ENCODE assay signal across 25 cellular contexts in the genomic region with DNA sequence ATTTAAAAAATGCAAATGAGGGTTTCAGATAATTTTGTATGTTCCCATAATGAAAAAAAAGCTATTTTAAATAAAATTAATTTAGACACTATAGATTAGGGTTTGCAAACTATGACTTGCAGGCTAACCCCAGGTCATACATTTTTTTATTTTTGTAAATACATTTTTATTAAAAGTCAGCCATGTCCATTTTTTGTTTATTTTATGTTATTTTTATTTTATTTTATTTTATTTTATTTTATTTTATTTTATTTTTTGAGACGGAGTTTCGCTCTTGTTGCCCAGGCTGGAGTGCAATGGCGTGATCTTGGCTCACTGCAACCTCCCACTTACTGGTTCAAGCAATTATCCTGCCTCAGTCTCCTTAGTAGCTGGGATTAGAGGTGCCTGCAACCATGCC.
"Had no signal": no experiment of that assay in that cellular context is flagged by ENCODE, and none has a peak within 500 bp of the region (broad histone marks: within the 10 kb centered on the region; RNA-seq: fewer than 3 reads in every experiment).

No MANE protein-coding gene starts in this region.

- H3K4me1 ChIP-seq: gastroesophageal sphincter, left lung, parathyroid adenoma, right lobe of liver, stomach, thyroid gland had no signal

- H3K4me3 ChIP-seq: esophagus muscularis mucosa, gastroesophageal sphincter, heart left ventricle, hepatocyte, left lung, mucosa of descending colon, right lobe of liver, stomach, thyroid gland, vagina had no signal

- H3K4me2 ChIP-seq: hepatocyte had no signal

- H2AFZ ChIP-seq: hepatocyte, parathyroid adenoma had no signal

- H3K79me2 ChIP-seq: hepatocyte, parathyroid adenoma had no signal

- H3K36me3 ChIP-seq: esophagus muscularis mucosa, gastroesophageal sphincter, left lung, neutrophil, right lobe of liver, stomach, thyroid gland, vagina had no signal

- H3K9ac ChIP-seq: parathyroid adenoma had no signal

- H3K9me3 ChIP-seq: esophagus muscularis mucosa, gastroesophageal sphincter, heart left ventricle, left lung, mucosa of descending colon, neutrophil, right lobe of liver, stomach, thyroid gland, vagina had no signal

- ATAC-seq: gastroesophageal sphincter; heart left ventricle; left cardiac atrium; left lung; mucosa of descending colon; natural killer cell treated with Interleukin-12 subunit alpha and Interleukin-12 subunit beta and Interleukin-15 and Interleukin-18, amount 100 ng/mL, for 72 hours; right lobe of liver; stimulated activated effector memory CD8-positive, alpha-beta T cell treated with anti-CD3 and anti-CD28 coated beads, Interleukin-12 subunit alpha, Interleukin-12 subunit beta, amount 100 ng/mL, for 72 hours had no signal

- DNase-seq: effector CD8-positive, alpha-beta T cell; endodermal cell; foreskin keratinocyte; heart left ventricle; left cardiac atrium; left lung; mesenchymal stem cell; mucosa of descending colon; naive B cell; right lobe of liver; small intestine; stimulated activated CD4-positive, alpha-beta T cell treated with anti-CD3 and anti-CD28 coated beads, Interleukin-15, amount 100 ng/mL, for 24 hours; stimulated activated CD4-positive, alpha-beta T cell treated with anti-CD3 and anti-CD28 coated beads, Interleukin-4, amount 100 ng/mL, for 1 hour; stimulated activated naive CD4-positive, alpha-beta T cell treated with Interleukin-2 at 50 U/mL for 16 hours; stomach; thyroid gland; trophoblast cell had no signal

- H3K27me3 ChIP-seq: esophagus muscularis mucosa, foreskin keratinocyte, gastroesophageal sphincter, heart left ventricle, hepatocyte, left lung, neutrophil, right lobe of liver, stomach, thyroid gland, vagina had no signal

- H3K27ac ChIP-seq: esophagus muscularis mucosa, foreskin keratinocyte, gastroesophageal sphincter, heart left ventricle, hepatocyte, left lung, neutrophil, parathyroid adenoma, right lobe of liver, stomach, thyroid gland, vagina had no signal
